16 cellular contexts compared by ENCODE assay signal in the genomic region with DNA sequence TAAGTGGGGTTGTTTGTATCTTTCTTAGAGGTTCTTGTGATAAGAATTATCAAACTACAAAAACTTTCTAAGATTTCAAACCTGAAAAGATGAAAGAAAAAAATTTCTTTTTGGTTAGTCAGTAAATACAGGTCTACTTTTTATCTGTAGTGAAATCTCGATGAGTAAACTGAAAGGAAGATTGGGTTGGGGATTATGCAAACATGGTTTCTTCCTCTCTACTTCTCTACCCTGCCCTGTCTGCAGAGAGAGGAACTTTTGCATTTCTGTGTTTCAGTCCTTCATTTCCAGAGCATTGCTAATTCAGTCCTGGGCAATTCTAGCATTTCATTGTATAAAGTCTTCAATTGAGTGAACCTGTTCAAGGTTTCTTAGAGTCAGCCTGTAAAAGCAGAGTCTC. TPM values are rescaled to one million over a fixed set of nuclear protein-coding genes. Genes with fewer than 3 reads are reported as not detected.
DNase-seq lines count a peak whose midpoint lies in the region; ATAC-seq and TF ChIP-seq lines count a peak whose summit lies in the region.
"Had no signal": no experiment of that assay in that cellular context is flagged by ENCODE, and none has a peak within 500 bp of the region (broad histone marks: within the 10 kb centered on the region; RNA-seq: fewer than 3 reads in every experiment).

No MANE protein-coding gene starts in this region.

- no peaks in the 10 kb centered on the region for H3K36me3 Mint-ChIP-seq in activated CD4-positive, alpha-beta memory T cell treated with anti-CD3 and anti-CD28 coated beads for 36 hours
- H3K36me3 Mint-ChIP-seq in GM23338 (ENCODE audit: low read depth): no peaks in the 10 kb centered on the region
- H3K36me3 Mint-ChIP-seq: CD4-positive, CD25-positive, alpha-beta regulatory T cell had no signal

- no peak overlapping the region for H3K27ac ChIP-seq in GM23338 (ENCODE audit: low read depth)
- H3K27ac ChIP-seq: right atrium auricular region, transverse colon had no signal

- peak overlapping the region; percentile 59 for H3K4me3 Mint-ChIP-seq in activated CD4-positive, alpha-beta memory T cell treated with anti-CD3 and anti-CD28 coated beads for 36 hours
- H3K4me3 Mint-ChIP-seq in GM23338: no peak overlapping the region
- H3K4me3 Mint-ChIP-seq: CD4-positive, CD25-positive, alpha-beta regulatory T cell had no signal

- H3K36me3 ChIP-seq in BJ (ENCODE audit: control insufficient read depth, insufficient read depth, low read length) (no peaks in the 10 kb centered on the region), GM23338 (ENCODE audit: insufficient read depth) (no peaks in the 10 kb centered on the region)
- H3K36me3 ChIP-seq: right atrium auricular region, transverse colon had no signal

- H2AFZ ChIP-seq in GM23338: no peak overlapping the region

- no peaks in the 10 kb centered on the region for H3K9me2 ChIP-seq in GM23338 (ENCODE audit: insufficient read depth)

- POLR2A ChIA-PET in BJ (lab: Charles Lee): no interaction called here
- POLR2A ChIA-PET in activated CD4-positive, alpha-beta memory T cell treated with anti-CD3 and anti-CD28 coated beads for 36 hours (lab: Charles Lee): interaction anchor here (1.0 kb wide), 2 partner anchors 35 to 52 kb away, joined by 4 to 5 read pairs; partner anchors contain the start of gene IL2

- ATAC-seq in GM18868 (IDR thresholded peaks at IDR 0.05; ENCODE audit: unreplicated experiment) (peak; percentile 64), HG03432 (IDR thresholded peaks at IDR 0.05; ENCODE audit: unreplicated experiment) (peak; percentile 73), GM23338 (no peak)

- CTCF ChIA-PET in BJ (lab: Yijun Ruan, JAX): no interaction called here
- CTCF ChIA-PET in activated CD4-positive, alpha-beta memory T cell treated with anti-CD3 and anti-CD28 coated beads for 36 hours (lab: Charles Lee): interaction anchor here (1.3 kb wide), 1 partner anchor 70 kb away, joined by 3 read pairs; no protein-coding TSS in a partner anchor

- H3K27ac Mint-ChIP-seq in activated CD4-positive, alpha-beta memory T cell treated with anti-CD3 and anti-CD28 coated beads for 36 hours: peak overlapping the region; percentile 87
- no peak overlapping the region; the same call in 1 of the 2 replicates for H3K27ac Mint-ChIP-seq in GM23338
- H3K27ac Mint-ChIP-seq: CD4-positive, CD25-positive, alpha-beta regulatory T cell had no signal

- H3K4me1 ChIP-seq in GM23338 (ENCODE audit: insufficient read depth): 0 out of 2 replicates have a peak, but pooled peaks cover 11% of the 10 kb centered on the region
- H3K4me1 ChIP-seq: right atrium auricular region, transverse colon had no signal

- no peaks in the 10 kb centered on the region for H3K79me2 ChIP-seq in GM23338 (replicated peaks; ENCODE audit: insufficient read depth)

- H4K20me1 ChIP-seq in GM23338 (replicated peaks; ENCODE audit: insufficient read depth): no peaks in the 10 kb centered on the region

- no peak overlapping the region for H3K4me2 ChIP-seq in GM23338

- H3K4me3 ChIP-seq in BJ (ENCODE audit: low read depth, low read length): no peak overlapping the region
- H3K4me3 ChIP-seq in GM23338: no peak overlapping the region
- H3K4me3 ChIP-seq: right atrium auricular region, transverse colon had no signal

- H3K4me1 Mint-ChIP-seq in activated CD4-positive, alpha-beta memory T cell treated with anti-CD3 and anti-CD28 coated beads for 36 hours (ENCODE audit: low read depth): peaks cover 73% of the 10 kb centered on the region
- peaks cover 4% of the 10 kb centered on the region for H3K4me1 Mint-ChIP-seq in GM23338

- no peaks in the 10 kb centered on the region for H3K9me3 Mint-ChIP-seq in activated CD4-positive, alpha-beta memory T cell treated with anti-CD3 and anti-CD28 coated beads for 36 hours
- H3K9me3 Mint-ChIP-seq in GM23338: no peaks in the 10 kb centered on the region

- no peaks in the 10 kb centered on the region; the same call in 1 of the 2 replicates for H3K27me3 ChIP-seq in BJ (ENCODE audit: control insufficient read depth, insufficient read depth, low read length)
- no peaks in the 10 kb centered on the region for H3K27me3 ChIP-seq in GM23338 (ENCODE audit: insufficient read depth)
- H3K27me3 ChIP-seq: right atrium auricular region, transverse colon had no signal

- no peaks in the 10 kb centered on the region for H3F3A ChIP-seq in GM23338 (replicated peaks; ENCODE audit: low read depth)

- intact Hi-C loops in activated CD4-positive, alpha-beta memory T cell treated with anti-CD3 and anti-CD28 coated beads for 36 hours (cut with micrococcal nuclease): loop anchor here (1.0 to 5.0 kb wide), 6 partner anchors 32 to 159 kb away; partner anchors contain the start of gene IL21

- TF ChIP-seq CTCF in BJ (IDR thresholded peaks at IDR 0.05; ENCODE audit: insufficient read depth, low read depth, low read length) (0 out of 2 replicates have a peak, but pooled peaks have one; percentile 2), GM23338 (conservative IDR thresholded peaks at IDR 0.05; ENCODE audit: low read depth in 2 of 2) (no peak)

- no peaks in the 10 kb centered on the region for H3K27me3 Mint-ChIP-seq in activated CD4-positive, alpha-beta memory T cell treated with anti-CD3 and anti-CD28 coated beads for 36 hours
- no peaks in the 10 kb centered on the region for H3K27me3 Mint-ChIP-seq in GM23338 (ENCODE audit: insufficient read depth, low read depth, poor library complexity)
- H3K27me3 Mint-ChIP-seq: CD4-positive, CD25-positive, alpha-beta regulatory T cell had no signal

- DNase-seq in BJ (ENCODE audit: low read depth): no peak
- DNase-seq in activated CD4-positive, alpha-beta memory T cell treated with anti-CD3 and anti-CD28 coated beads for 36 hours: no peak
- DNase-seq in NCI-H2081 (lab: John Stamatoyannopoulos, UW): no peak
- DNase-seq in DMS 273 (lab: John Stamatoyannopoulos, UW; ENCODE audit: unreplicated experiment): no peak
- no peak for DNase-seq in DMS53 treated with DMSO at 0.1 percent for 48 hours (lab: John Stamatoyannopoulos, UW; ENCODE audit: unreplicated experiment)
- no peak for DNase-seq in GM23338 (ENCODE audit: low spot score)
- DNase-seq: CD4-positive, CD25-positive, alpha-beta regulatory T cell; NCI-H69; transverse colon had no signal

TF ChIP-seq in GM23338, 12 proteins besides CTCF, POLR2A, EP300 and RAD21 (continues in another document):
- no peak for TF ChIP-seq REST (IDR thresholded peaks at IDR 0.05; ENCODE audit: unreplicated experiment)

RNA-seq across cellular contexts. Expression of gene IL2, which starts 51.6 kb away (rescaled TPM):
- not detected in 2 replicates for polyA plus RNA-seq in BJ (2011; rRNA removed)
- polyA minus RNA-seq in BJ (2011; rRNA and poly(A)+ RNA removed): not detected in 2 replicates
- total RNA-seq in activated CD4-positive, alpha-beta memory T cell treated with anti-CD3 and anti-CD28 coated beads for 36 hours: 100 to 1,000 TPM; 164 to 165 TPM
- total RNA-seq in GM23338 (2014; rRNA removed; shearing (Covaris generic)): not detected in 2 replicates
- not detected in 2 replicates for polyA plus RNA-seq in GM23338 (2016; fragmentation: Nextera tagmentation; extraction: Ambion mirVana)
- total RNA-seq: chondrocyte, fibroblast of lung, MCF 10A, myocyte, right atrium auricular region, transverse colon had no signal
- polyA plus RNA-seq: CD4-positive, CD25-positive, alpha-beta regulatory T cell; fibroblast of lung had no signal

Comparison
In these comparisons a context has a peak if more than half of its experiments do, and no peak if none do; other contexts are left out.
1. RNA of gene IL2, which starts 51.6 kb away (total RNA-seq): 164 to 165 TPM in activated CD4-positive, alpha-beta memory T cell treated with anti-CD3 and anti-CD28 coated beads for 36 hours; not detected in GM23338; every median in the first group is over 100 times any median in the second.